Comparison of ENCODE assay signal across 7 cellular contexts in genomic region chr15:85802617-85803016, GRCh38. TPM values are rescaled to one million over a fixed set of nuclear protein-coding genes. Genes with fewer than 3 reads are reported as not detected.
DNase-seq lines count a peak whose midpoint lies in the region; ATAC-seq, FAIRE-seq and TF ChIP-seq lines count a peak whose summit lies in the region.
"Not testable (repeated sequence)": the region's sequence is repeated elsewhere in the genome, so short reads cannot be mapped to it uniquely, and the experiment has no call there.

No MANE protein-coding gene starts in this region.

- not testable (repeated sequence) for H3K9me3 ChIP-seq in GM23248 (ENCODE audit: low read depth); Loucy (ENCODE audit: insufficient read depth, low read depth, low read length); PC-3 (ENCODE audit: low read length); endodermal cell (ENCODE audit: control insufficient read depth, low read length); HepG2 (ENCODE audit: low read length)

- not testable (repeated sequence) for H3K27ac ChIP-seq in GM23248; PC-3 (ENCODE audit: low read length); endodermal cell (ENCODE audit: low read depth, low read length); HepG2 (ENCODE audit: extremely low read length, insufficient read depth, low read length)

- H3K4me1 ChIP-seq in GM23248 (ENCODE audit: insufficient read depth); Loucy (ENCODE audit: insufficient read depth, low read length, poor library complexity, severe bottlenecking); endodermal cell (ENCODE audit: control insufficient read depth, insufficient read depth, low read length): not testable (repeated sequence)
- peaks cover 10% of the 10 kb centered on the region for H3K4me1 ChIP-seq in PC-3 (ENCODE audit: insufficient read depth, low read length)
- peaks cover 12% of the 10 kb centered on the region for H3K4me1 ChIP-seq in HepG2 (ENCODE audit: insufficient read depth, low read length)

- H3K4me1 Mint-ChIP-seq in activated naive CD4-positive, alpha-beta T cell treated with anti-CD3 and anti-CD28 coated beads, Interleukin-2, amount 50 U/mL, for 24 hours; endodermal cell: not testable (repeated sequence)

- ATAC-seq in PC-3: not testable (repeated sequence)
- peak; percentile 80 for ATAC-seq in HepG2

- POLR2A ChIA-PET in PC-3 (lab: Charles Lee; ENCODE audit: unreplicated experiment); HepG2 (lab: Yijun Ruan, JAX): not testable (repeated sequence)

- not testable (repeated sequence) for H3K27me3 Mint-ChIP-seq in activated naive CD4-positive, alpha-beta T cell treated with anti-CD3 and anti-CD28 coated beads, Interleukin-2, amount 50 U/mL, for 24 hours; endodermal cell (ENCODE audit: insufficient read depth)

- CTCF ChIA-PET in PC-3 (lab: Charles Lee) (interaction anchor here (0.6 kb wide), 2 partner anchors 38 to 62 kb away, joined by 4 to 5 read pairs; no protein-coding TSS in a partner anchor), HepG2 (lab: Yijun Ruan, JAX; ENCODE audit: low intra/inter-chr PET ratio, low total read pairs) (interaction anchor here (1.3 kb wide), 1 partner anchor 29 kb away, joined by 4 read pairs; no protein-coding TSS in a partner anchor)

- H3K4me3 ChIP-seq in GM23248; Loucy (ENCODE audit: low read length, poor library complexity, severe bottlenecking); PC-3 (ENCODE audit: low read length); endodermal cell (ENCODE audit: low read length); HepG2 (replicated peaks in 1 of 3; ENCODE audit: insufficient read depth in 1 of 3, low read depth in 2 of 3, low read length in 3 of 3): not testable (repeated sequence)

- not testable (repeated sequence) for H3K27me3 ChIP-seq in GM23248 (replicated peaks; ENCODE audit: insufficient read depth); Loucy (ENCODE audit: insufficient read depth, low read length, poor library complexity, severe bottlenecking); PC-3 (ENCODE audit: low read length); endodermal cell (ENCODE audit: control insufficient read depth, insufficient read depth, low read length, poor library complexity, severe bottlenecking); HepG2 (ENCODE audit: control insufficient read depth in 1 of 2, insufficient read depth in 2 of 2, low read length in 2 of 2)

- H3K9me3 Mint-ChIP-seq in activated naive CD4-positive, alpha-beta T cell treated with anti-CD3 and anti-CD28 coated beads, Interleukin-2, amount 50 U/mL, for 24 hours; endodermal cell: not testable (repeated sequence)

- not testable (repeated sequence) for H3K4me2 ChIP-seq in GM23248 (ENCODE audit: unreplicated experiment); Loucy (ENCODE audit: low read depth, low read length, poor library complexity, severe bottlenecking); PC-3 (ENCODE audit: low read length); HepG2 (ENCODE audit: low read depth, low read length)

- TF ChIP-seq CTCF in Loucy (conservative IDR thresholded peaks at IDR 0.05; ENCODE audit: low read length): peak; percentile 36
- peak; percentile 28; the same call in 1 of the 2 replicates for TF ChIP-seq CTCF in PC-3 (conservative IDR thresholded peaks at IDR 0.05; ENCODE audit: low read depth, low read length)
- TF ChIP-seq CTCF in endodermal cell (conservative IDR thresholded peaks at IDR 0.05): peak; percentile 61
- peak; percentile 56 for TF ChIP-seq CTCF in HepG2 (CRISPR knock-in tag; IDR thresholded peaks at IDR 0.05)

- H3K4me3 Mint-ChIP-seq in activated naive CD4-positive, alpha-beta T cell treated with anti-CD3 and anti-CD28 coated beads, Interleukin-2, amount 50 U/mL, for 24 hours; endodermal cell: not testable (repeated sequence)

- H3K79me2 ChIP-seq in GM23248 (ENCODE audit: insufficient read depth); Loucy (ENCODE audit: insufficient read depth, low read length); PC-3 (ENCODE audit: low read length); HepG2 (ENCODE audit: insufficient read depth, low read length): not testable (repeated sequence)

- not testable (repeated sequence) for H3K36me3 Mint-ChIP-seq in activated naive CD4-positive, alpha-beta T cell treated with anti-CD3 and anti-CD28 coated beads, Interleukin-2, amount 50 U/mL, for 24 hours; endodermal cell (ENCODE audit: low read depth)

- FAIRE-seq in HepG2 (lab: Jason Lieb, UNC): not testable (repeated sequence)

- H3K9ac ChIP-seq in GM23248; Loucy (ENCODE audit: low read depth, low read length, poor library complexity, severe bottlenecking); PC-3 (ENCODE audit: low read length); endodermal cell (ENCODE audit: extremely low read depth, low read length, poor library complexity, severe bottlenecking); HepG2 (ENCODE audit: insufficient read depth, low read depth, low read length): not testable (repeated sequence)

- H2AFZ ChIP-seq in GM23248; Loucy (ENCODE audit: low read length); PC-3 (ENCODE audit: low read length); HepG2 (ENCODE audit: low read length): not testable (repeated sequence)

- H3K9me2 ChIP-seq in GM23248 (ENCODE audit: insufficient read depth); Loucy (replicated peaks; ENCODE audit: low read depth, low read length); PC-3 (replicated peaks; ENCODE audit: low read length): not testable (repeated sequence)

- TF ChIP-seq RAD21 in HepG2 (CRISPR knock-in tag; IDR thresholded peaks at IDR 0.05): not testable (repeated sequence)

- not testable (repeated sequence) for H3F3A ChIP-seq in GM23248 (ENCODE audit: insufficient read depth); Loucy (ENCODE audit: low read depth); PC-3 (ENCODE audit: low read length, unreplicated experiment)

- WGBS in GM23248 (ENCODE audit: low coverage in 1 of 2, low lambda C conversion rate in 2 of 2, missing lambda C conversion rate in 2 of 2), 2 experiments: 81 to 84% methylated on average over 9 of the region's 9 CpGs
- 89 to 100% methylated on average over 1 to 9 of the region's 9 CpGs for whole genome bisulfite sequencing in endodermal cell (ENCODE audit: insufficient coverage in 1 of 2, insufficient read length in 1 of 2), 2 experiments
- WGBS in HepG2 (ENCODE audit: low lambda C conversion rate): 47% methylated on average over 9 of the region's 9 CpGs

- not testable (repeated sequence) for TF ChIP-seq POLR2A in HepG2 (IDR thresholded peaks at IDR 0.05; ENCODE audit: insufficient read depth in 1 of 2, low read depth in 2 of 2, low read length in 2 of 2)

- H4K20me1 ChIP-seq in GM23248 (ENCODE audit: insufficient read depth); Loucy (ENCODE audit: insufficient read depth, low read length, poor library complexity, severe bottlenecking); PC-3 (ENCODE audit: low read length); HepG2 (ENCODE audit: insufficient read depth, low read length): not testable (repeated sequence)

- in situ Hi-C loops in GM23248 (cut with MboI); HepG2 (cut with HindIII; ENCODE audit: extremely low pct_ligation_motif_present, low pct_unique_long_range_greater_than_20kb): not testable (repeated sequence)

- not testable (repeated sequence) for BruUV-seq in PC-3 (replicated peaks; lab: Mats Ljungman, UMichigan); HepG2 (replicated peaks; lab: Mats Ljungman, UMichigan)

- intact Hi-C loops in PC-3 (cut with micrococcal nuclease): not testable (repeated sequence)
- intact Hi-C loops in HepG2 (cut with micrococcal nuclease; ENCODE audit: unreplicated experiment): loop anchor here (1.0 kb wide), 1 partner anchor 38 kb away; no protein-coding TSS in a partner anchor

- TF ChIP-seq EP300 in HepG2 (IDR thresholded peaks at IDR 0.05; ENCODE audit: low read depth in 2 of 2, low read length in 2 of 2); HepG2 (CRISPR knock-in tag; IDR thresholded peaks at IDR 0.05; ENCODE audit: borderline replicate concordance): not testable (repeated sequence)

- H3K36me3 ChIP-seq in GM23248 (ENCODE audit: low read depth); Loucy (ENCODE audit: insufficient read depth, low read length); PC-3 (ENCODE audit: low read depth, low read length); endodermal cell (ENCODE audit: control insufficient read depth, insufficient read depth, low read length); HepG2 (replicated peaks in 1 of 2; ENCODE audit: control insufficient read depth in 1 of 2, insufficient read depth in 2 of 2, low read length in 2 of 2): not testable (repeated sequence)

- DNase-seq in DMS 273 (lab: John Stamatoyannopoulos, UW; ENCODE audit: unreplicated experiment): peak; percentile 41
- peak; percentile 17 for DNase-seq in GM23248
- peak; percentile 14 for DNase-seq in PC-3
- DNase-seq in endodermal cell: peak; percentile 68
- peak; percentile 35 for DNase-seq in HepG2 (ENCODE audit: low spot score)

- H3K27ac Mint-ChIP-seq in activated naive CD4-positive, alpha-beta T cell treated with anti-CD3 and anti-CD28 coated beads, Interleukin-2, amount 50 U/mL, for 24 hours: peak overlapping the region; percentile 44
- not testable (repeated sequence) for H3K27ac Mint-ChIP-seq in endodermal cell

RNA-seq across cellular contexts. Expression of gene KLHL25, which starts 7.9 kb away (rescaled TPM):
- 2.5 and 7.1 TPM in 2 replicates for total RNA-seq in GM23248 (2014; rRNA removed; shearing (Covaris generic))
- polyA plus RNA-seq in GM23248 (2016; fragmentation: Nextera tagmentation; extraction: Ambion mirVana) (0.95 and 2.0 TPM in 2 replicates), HepG2 (2011; rRNA removed) (3.7 and 5.2 TPM in 2 replicates)
- total RNA-seq in PC-3 (2014; rRNA removed) (7.2 and 12.5 TPM in 2 replicates), endodermal cell (10 to 100 TPM; 13.3 TPM), HepG2 (2016; rRNA removed; fragmentation: Illumina TruSeq; extraction: Trizol) (7.4 and 8.2 TPM in 2 replicates)
- 20.3 TPM for polyA plus RNA-seq in endodermal cell (2013, experiment 1 of 2)
- polyA plus RNA-seq in endodermal cell (2013, experiment 2 of 2): 19.7 TPM
- 2.2 TPM in 2 replicates for total RNA-seq in HepG2 (2016; cell fraction: cytosol; rRNA removed; fragmentation: Illumina TruSeq; extraction: Trizol; ENCODE audit: low read depth)
- total RNA-seq in HepG2 (2016; cell fraction: insoluble cytoplasmic fraction; rRNA removed; fragmentation: Illumina TruSeq; extraction: Trizol): 6.6 and 8.0 TPM in 2 replicates
- 4.1 and 4.3 TPM in 2 replicates for total RNA-seq in HepG2 (2016; cell fraction: membrane; rRNA removed; fragmentation: Illumina TruSeq; extraction: Trizol)
- 6.8 and 7.2 TPM in 2 replicates for total RNA-seq in HepG2 (2016; cell fraction: nucleus; rRNA removed; fragmentation: Illumina TruSeq; extraction: Trizol)
- 3.2 and 4.8 TPM in 2 replicates for polyA plus RNA-seq in HepG2 (2011; cell fraction: cytosol; rRNA removed)
- polyA plus RNA-seq in HepG2 (2011; cell fraction: nucleus; rRNA removed): 9.9 and 10.8 TPM in 2 replicates
- 2.3 and 3.1 TPM in 2 replicates for polyA plus RNA-seq in HepG2 (2012)
- polyA plus RNA-seq in HepG2 (2016; cell fraction: cytosol; fragmentation: Illumina TruSeq; extraction: Trizol; ENCODE audit: low read depth): 1.0 and 1.1 TPM in 2 replicates
- 5.4 and 5.9 TPM in 2 replicates for polyA plus RNA-seq in HepG2 (2016; cell fraction: insoluble cytoplasmic fraction; fragmentation: Illumina TruSeq; extraction: Trizol; ENCODE audit: low read depth)
- polyA plus RNA-seq in HepG2 (2016; cell fraction: membrane; fragmentation: Illumina TruSeq; extraction: Trizol; ENCODE audit: low read depth): 1.7 and 2.0 TPM in 2 replicates
- 8.0 TPM in 2 replicates for polyA plus RNA-seq in HepG2 (2016; cell fraction: nucleus; fragmentation: Illumina TruSeq; extraction: Trizol; ENCODE audit: insufficient read depth, low read depth)
- polyA minus RNA-seq in HepG2 (2011; rRNA and poly(A)+ RNA removed; ENCODE audit: low replicate concordance): 9.9 and 14.9 TPM in 2 replicates
- polyA minus RNA-seq in HepG2 (2011; cell fraction: cytosol; rRNA and poly(A)+ RNA removed): 3.3 and 4.0 TPM in 2 replicates
- polyA minus RNA-seq in HepG2 (2011; cell fraction: nucleus; rRNA and poly(A)+ RNA removed): 6.2 and 6.7 TPM in 2 replicates

Comparison
In these comparisons a context has a peak if more than half of its experiments do, and no peak if none do; other contexts are left out.
1. DNase-seq: peak in every context shown above with its lines; median percentile 68 in endodermal cell; 41 in DMS 273; 35 in HepG2; 17 in GM23248; 14 in PC-3.